Comparison of ENCODE assay signal across 23 cellular contexts in the genomic region with DNA sequence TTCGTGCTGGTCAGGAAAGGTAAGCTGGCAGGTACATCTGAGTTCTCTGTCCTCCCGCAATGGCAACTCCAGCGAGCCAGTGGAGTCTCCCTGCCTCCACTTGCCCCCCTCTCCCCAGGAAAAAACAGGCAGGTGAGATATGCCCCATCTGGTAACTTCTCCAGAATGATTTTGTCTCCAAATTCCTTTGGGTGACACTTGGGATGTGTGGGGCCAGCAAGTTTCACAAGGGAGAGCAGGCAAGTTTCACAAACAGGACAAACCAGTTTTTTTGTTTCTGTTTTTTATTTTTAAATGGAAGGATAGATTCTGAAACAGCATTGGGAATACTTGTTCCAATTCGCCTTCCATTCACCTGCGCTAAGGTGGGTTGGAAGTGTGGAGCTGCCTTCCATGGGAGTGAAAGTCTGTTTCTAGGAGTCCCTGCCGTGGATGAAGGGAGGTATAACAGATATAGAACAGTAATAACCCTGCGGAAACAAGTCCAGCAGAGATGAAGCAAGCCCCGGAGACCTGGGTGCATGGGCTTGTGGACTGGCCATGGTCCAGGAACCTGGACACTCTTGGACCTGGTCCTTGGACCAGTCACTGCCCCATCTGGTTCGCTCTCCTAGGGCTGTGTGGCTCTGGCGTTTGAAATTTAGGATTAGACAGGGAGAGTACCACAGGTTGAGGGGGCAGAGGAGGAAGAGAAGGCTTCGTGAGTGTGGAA. TPM values are rescaled to one million over a fixed set of nuclear protein-coding genes. Genes with fewer than 3 reads are reported as not detected.
DNase-seq lines count a peak whose midpoint lies in the region; ATAC-seq, FAIRE-seq and TF ChIP-seq lines count a peak whose summit lies in the region.
"Had no signal": no experiment of that assay in that cellular context is flagged by ENCODE, and none has a peak within 500 bp of the region (broad histone marks: within the 10 kb centered on the region; RNA-seq: fewer than 3 reads in every experiment).

No MANE protein-coding gene starts in this region.

- H3K4me1 ChIP-seq in ACC112 (ENCODE audit: control insufficient read depth, insufficient read depth, low read length, unreplicated experiment) (peaks cover 21% of the 10 kb centered on the region), PC-9 (replicated peaks; ENCODE audit: insufficient read depth) (peaks cover 54% of the 10 kb centered on the region), pancreas (no peaks in the 10 kb centered on the region)

- peak in 3 of 4 donors; percentile 10 to 25 (median 17) for ATAC-seq in pancreas
- ATAC-seq: gastroesophageal sphincter, left colon had no signal

- H3K4me3 ChIP-seq in ACC112 (ENCODE audit: low read depth, low read length) (no peak overlapping the region), PC-9 (peak overlapping the region; percentile 38; the same call in 1 of the 2 replicates), pancreas (no peak overlapping the region)
- H3K4me3 ChIP-seq: BLaER1 treated with 17β-estradiol and CSF1 and Interleukin-3, amounts not matched to agents 10 nM and 100 nM; gastroesophageal sphincter had no signal

- peaks cover 4% of the 10 kb centered on the region for H3K4me1 Mint-ChIP-seq in activated CD4-positive, alpha-beta memory T cell treated with anti-CD3 and anti-CD28 coated beads, Interleukin-2, amount 10 ng/mL, durations not matched to agents 7 days and 5 days
- H3K4me1 Mint-ChIP-seq in glutamatergic neuron (ENCODE audit: low read depth, unreplicated experiment) = peaks cover 3% of the 10 kb centered on the region

- no peak overlapping the region for H3K27ac Mint-ChIP-seq in activated CD4-positive, alpha-beta memory T cell treated with anti-CD3 and anti-CD28 coated beads, Interleukin-2, amount 10 ng/mL, durations not matched to agents 7 days and 5 days
- no peak overlapping the region for H3K27ac Mint-ChIP-seq in glutamatergic neuron (ENCODE audit: unreplicated experiment)
- H3K27ac Mint-ChIP-seq: activated T-helper 2 cell treated with anti-CD3 and anti-CD28 coated beads, Interferon-gamma antibody, Interleukin-2, Interleukin-4, amounts not matched to agents 10 μg/mL and 5 μg/mL and 100 μg/mL, durations not matched to agents 14 hours and 24 hours and 36 hours; H9 had no signal

- H3K27ac ChIP-seq in ACC112 (ENCODE audit: low read depth, low read length) (peak overlapping the region; percentile 29; the same call in 1 of the 2 replicates), PC-9 (peak overlapping the region; percentile 94), epithelial cell of prostate (peak overlapping the region; percentile 51), pancreas (peak overlapping the region in 2 of 4 donors; percentile 27 to 62)
- H3K27ac ChIP-seq: BLaER1 treated with 17β-estradiol and CSF1 and Interleukin-3, amounts not matched to agents 10 nM and 100 nM; brain microvascular endothelial cell; gastroesophageal sphincter had no signal

- H3K9me3 ChIP-seq in PC-9 (ENCODE audit: insufficient read depth, low read depth) = no peaks in the 10 kb centered on the region
- no peaks in the 10 kb centered on the region for H3K9me3 ChIP-seq in pancreas
- H3K9me3 ChIP-seq: BLaER1 treated with 17β-estradiol and CSF1 and Interleukin-3, amounts not matched to agents 10 nM and 100 nM; gastroesophageal sphincter had no signal

- CTCF ChIA-PET in PC-9 (lab: Charles Lee) = no interaction called here
- CTCF ChIA-PET in activated CD4-positive, alpha-beta memory T cell treated with anti-CD3 and anti-CD28 coated beads, Interleukin-2, amount 10 ng/mL, durations not matched to agents 7 days and 5 days (lab: Charles Lee) = no interaction called here

- no peaks in the 10 kb centered on the region; the same call in 1 of the 2 replicates for H3K9me2 ChIP-seq in PC-9 (ENCODE audit: insufficient read depth)

- TF ChIP-seq CTCF in PC-9 (conservative IDR thresholded peaks at IDR 0.05) = no peak
- TF ChIP-seq CTCF in pancreas (IDR thresholded peaks at IDR 0.05) = no peak
- TF ChIP-seq CTCF in glutamatergic neuron (IDR thresholded peaks at IDR 0.05; ENCODE audit: partially characterized antibody, unreplicated experiment) = no peak

- H2AFZ ChIP-seq in ACC112 (ENCODE audit: low read length, unreplicated experiment) = no peak overlapping the region
- peak overlapping the region; percentile 69; the same call in 1 of the 2 replicates for H2AFZ ChIP-seq in PC-9

- 66 to 68% methylated on average over 11 of the region's 11 CpGs for WGBS in pancreas, 2 donors

- peak overlapping the region; percentile 83 for H3K4me2 ChIP-seq in PC-9
- H3K4me2 ChIP-seq: BLaER1 treated with 17β-estradiol and CSF1 and Interleukin-3, amounts not matched to agents 10 nM and 100 nM had no signal

- FAIRE-seq in pancreas (lab: Jason Lieb, UNC) = no peak
- FAIRE-seq: small intestine, urothelium cell line had no signal

- H3K27me3 Mint-ChIP-seq in activated CD4-positive, alpha-beta memory T cell treated with anti-CD3 and anti-CD28 coated beads, Interleukin-2, amount 10 ng/mL, durations not matched to agents 7 days and 5 days = peaks cover 12% of the 10 kb centered on the region
- H3K27me3 Mint-ChIP-seq in glutamatergic neuron (ENCODE audit: unreplicated experiment) = peaks cover 3% of the 10 kb centered on the region

- POLR2A ChIA-PET in PC-9 (lab: Charles Lee; ENCODE audit: unreplicated experiment) = interaction anchor here (0.6 kb wide), 2 partner anchors 71 to 231 kb away, joined by 3 read pairs; a partner anchor contains a TSS
- POLR2A ChIA-PET in activated CD4-positive, alpha-beta memory T cell treated with anti-CD3 and anti-CD28 coated beads, Interleukin-2, amount 10 ng/mL, durations not matched to agents 7 days and 5 days (lab: Charles Lee) = no interaction called here

- H4K20me1 ChIP-seq in PC-9 (ENCODE audit: insufficient read depth) = no peaks in the 10 kb centered on the region

- H3K9me3 Mint-ChIP-seq in activated CD4-positive, alpha-beta memory T cell treated with anti-CD3 and anti-CD28 coated beads, Interleukin-2, amount 10 ng/mL, durations not matched to agents 7 days and 5 days = no peaks in the 10 kb centered on the region
- H3K9me3 Mint-ChIP-seq in glutamatergic neuron (ENCODE audit: unreplicated experiment) = no peaks in the 10 kb centered on the region
- H3K9me3 Mint-ChIP-seq: activated T-helper 2 cell treated with anti-CD3 and anti-CD28 coated beads, Interferon-gamma antibody, Interleukin-2, Interleukin-4, amounts not matched to agents 10 μg/mL and 5 μg/mL and 100 μg/mL, durations not matched to agents 14 hours and 24 hours and 36 hours; H9; nephron had no signal

- intact Hi-C loops in PC-9 (cut with micrococcal nuclease; ENCODE audit: unreplicated experiment) = loop anchor here (2.0 to 10.0 kb wide), 4 partner anchors 92 to 836 kb away; a partner anchor contains a TSS
- intact Hi-C loops in pancreas (cut with DNase I) = loop anchor here in 1 of 3 donors (10.0 kb wide), 1 partner anchor 336 kb away; no protein-coding TSS in a partner anchor

- H3K79me2 ChIP-seq in ACC112 (ENCODE audit: control insufficient read depth, insufficient read depth, low read length, unreplicated experiment) = no peaks in the 10 kb centered on the region
- H3K79me2 ChIP-seq in PC-9 (ENCODE audit: low read depth) = no peaks in the 10 kb centered on the region

- no peaks in the 10 kb centered on the region for H3K36me3 Mint-ChIP-seq in activated CD4-positive, alpha-beta memory T cell treated with anti-CD3 and anti-CD28 coated beads, Interleukin-2, amount 10 ng/mL, durations not matched to agents 7 days and 5 days (ENCODE audit: low read depth)
- no peaks in the 10 kb centered on the region for H3K36me3 Mint-ChIP-seq in glutamatergic neuron (ENCODE audit: unreplicated experiment)

- H3F3A ChIP-seq in PC-9 (ENCODE audit: insufficient read depth, low read depth) = peaks cover 19% of the 10 kb centered on the region

- H3K36me3 ChIP-seq in ACC112 (ENCODE audit: insufficient read depth, low read length) (no peaks in the 10 kb centered on the region), PC-9 (ENCODE audit: low read depth) (no peaks in the 10 kb centered on the region), pancreas (no peaks in the 10 kb centered on the region)
- H3K36me3 ChIP-seq: BLaER1 treated with 17β-estradiol and CSF1 and Interleukin-3, amounts not matched to agents 10 nM and 100 nM; brain microvascular endothelial cell; gastroesophageal sphincter had no signal

- H3K27me3 ChIP-seq in ACC112 (ENCODE audit: insufficient read depth, low read length) (no peaks in the 10 kb centered on the region), PC-9 (ENCODE audit: insufficient read depth, low read depth) (no peaks in the 10 kb centered on the region), pancreas (peaks cover 0 to 4% (median 0%) of the 10 kb centered on the region in 4 donors)
- H3K27me3 ChIP-seq: BLaER1 treated with 17β-estradiol and CSF1 and Interleukin-3, amounts not matched to agents 10 nM and 100 nM; brain microvascular endothelial cell had no signal

- H3K4me3 Mint-ChIP-seq in activated CD4-positive, alpha-beta memory T cell treated with anti-CD3 and anti-CD28 coated beads, Interleukin-2, amount 10 ng/mL, durations not matched to agents 7 days and 5 days = no peak overlapping the region
- H3K4me3 Mint-ChIP-seq in glutamatergic neuron (ENCODE audit: unreplicated experiment) = no peak overlapping the region
- H3K4me3 Mint-ChIP-seq: H9, nephron had no signal

- no TSS peak for BruUV-seq in PC-9 (replicated peaks; lab: Mats Ljungman, UMichigan)

- DNase-seq in PC-9 = peak; percentile 45 to 79
- DNase-seq in epithelial cell of prostate (ENCODE audit: low read depth, low spot score) = no peak
- no peak for DNase-seq in pancreas
- no peak for DNase-seq in activated CD4-positive, alpha-beta memory T cell treated with anti-CD3 and anti-CD28 coated beads, Interleukin-2, amount 10 ng/mL, durations not matched to agents 7 days and 5 days
- DNase-seq in glutamatergic neuron = no peak
- DNase-seq in DMS53 (lab: John Stamatoyannopoulos, UW) = no peak
- DNase-seq in LoVo (ENCODE audit: low spot score) = no peak
- DNase-seq: activated CD4-positive, alpha-beta T cell treated with anti-CD3 and anti-CD28 coated beads for 1 hour; dermis blood vessel endothelial cell; H9; left colon; NCI-H1092; NCI-H510A treated with DMSO at 0.1 percent for 48 hours; NK-92 treated with Interleukin-12 subunit alpha and Interleukin-12 subunit beta, amount 100 ng/mL, for 24 hours; RPMI8226; small intestine had no signal

RNA-seq across cellular contexts. Expression of a gene that starts 22.9 kb away (rescaled TPM):
- total RNA-seq in PC-9 (2021) (78.7 and 100 TPM in 2 replicates), pancreas (1 to 10 TPM in 2 of 6 donors, under 1 TPM in 4; 0.19 to 2.0 (median 0.82) TPM), glutamatergic neuron (ENCODE audit: unreplicated experiment) (5.2 TPM)
- 1 to 10 TPM in 1 of 2 donors, under 1 TPM in 1; 0.91 to 2.0 TPM for polyA plus RNA-seq in pancreas
- total RNA-seq in activated CD4-positive, alpha-beta memory T cell treated with anti-CD3 and anti-CD28 coated beads, Interleukin-2, amount 10 ng/mL, durations not matched to agents 7 days and 5 days = 10 to 100 TPM; 55.7 to 60.8 TPM

Comparison
In these comparisons a context has a peak if more than half of its experiments do, and no peak if none do; other contexts are left out.
1. DNase-seq: peak in PC-9 (2 of 2); none in epithelial cell of prostate (single experiment), pancreas (0 of 6), activated CD4-positive, alpha-beta memory T cell treated with anti-CD3 and anti-CD28 coated beads, Interleukin-2, amount 10 ng/mL, durations not matched to agents 7 days and 5 days (single experiment), glutamatergic neuron (single experiment), DMS53 (single experiment) and LoVo (single experiment).